1 cellular context compared by ENCODE assay signal in genomic region chr5:127072861-127073846, GRCh38.
A peak's percentile ranks its signal among the peaks of the same experiment; 100 is the strongest.
TF ChIP-seq lines count a peak whose summit lies in the region.

C5orf63 (minus strand) TSS chr5:127073502; CDS start chr5:127058995, 14,507 bp downstream.

TF ChIP-seq in HepG2, 621 proteins besides CTCF, POLR2A, EP300 and RAD21 (continued from another document and continues in another):
- TF ChIP-seq ZNF639 (CRISPR knock-in tag; conservative IDR thresholded peaks at IDR 0.05), result no peak
- TF ChIP-seq NFRKB (IDR thresholded peaks at IDR 0.05), result no peak
- 0 out of 2 replicates have a peak, but pooled peaks have one; percentile 56 for TF ChIP-seq IRX3 (CRISPR knock-in tag; IDR thresholded peaks at IDR 0.05; ENCODE audit: borderline replicate concordance, low read depth)
- peak; percentile 52; the same call in 1 of the 2 replicates for TF ChIP-seq ISL2 (CRISPR knock-in tag; IDR thresholded peaks at IDR 0.05)
- 0 out of 2 replicates have a peak, but pooled peaks have one; percentile 23 for TF ChIP-seq FOXA3 (CRISPR knock-in tag; IDR thresholded peaks at IDR 0.05)
- TF ChIP-seq ATF6 (CRISPR knock-in tag; conservative IDR thresholded peaks at IDR 0.05), result no peak
- no peak for TF ChIP-seq ZBTB3 (CRISPR knock-in tag; IDR thresholded peaks at IDR 0.05; ENCODE audit: borderline replicate concordance, low read depth)
- TF ChIP-seq ZNF318 (CRISPR knock-in tag; IDR thresholded peaks at IDR 0.05), result peak; percentile 95
- no peak for TF ChIP-seq SCMH1 (CRISPR knock-in tag; IDR thresholded peaks at IDR 0.05; ENCODE audit: borderline replicate concordance)
- TF ChIP-seq SMAD9 (CRISPR knock-in tag; IDR thresholded peaks at IDR 0.05), result no peak
- TF ChIP-seq ZNF383 (CRISPR knock-in tag; IDR thresholded peaks at IDR 0.05; ENCODE audit: borderline replicate concordance), result peak; percentile 73; the same call in 1 of the 2 replicates
- TF ChIP-seq HOXA7 (CRISPR knock-in tag; IDR thresholded peaks at IDR 0.05), result no peak
- TF ChIP-seq SMC3 (IDR thresholded peaks at IDR 0.05; ENCODE audit: low read length), result no peak
- peak; percentile 84; the same call in 1 of the 2 replicates for TF ChIP-seq ZNF784 (CRISPR knock-in tag; IDR thresholded peaks at IDR 0.05; ENCODE audit: borderline replicate concordance)
- TF ChIP-seq ZNF816 (CRISPR knock-in tag; IDR thresholded peaks at IDR 0.05; ENCODE audit: borderline replicate concordance), result peak; percentile 67; the same call in 1 of the 2 replicates
- no peak for TF ChIP-seq ZNF652 (CRISPR knock-in tag; IDR thresholded peaks at IDR 0.05; ENCODE audit: borderline replicate concordance, low read depth)
- TF ChIP-seq BCLAF1 (IDR thresholded peaks at IDR 0.05), result no peak
- TF ChIP-seq HOXD1 (CRISPR knock-in tag; IDR thresholded peaks at IDR 0.05), result no peak
- no peak for TF ChIP-seq ZSCAN30 (CRISPR knock-in tag; IDR thresholded peaks at IDR 0.05)
- peak; percentile 52; the same call in 1 of the 2 replicates for TF ChIP-seq GATA4 (IDR thresholded peaks at IDR 0.05; ENCODE audit: borderline replicate concordance, low read depth)
- no peak for TF ChIP-seq IKZF1 (IDR thresholded peaks at IDR 0.05)
- no peak for TF ChIP-seq ZNF549 (CRISPR knock-in tag; IDR thresholded peaks at IDR 0.05)
- TF ChIP-seq ZNF691 (CRISPR knock-in tag; IDR thresholded peaks at IDR 0.05; ENCODE audit: borderline replicate concordance, low read depth), result peak; percentile 64; the same call in 1 of the 2 replicates
- TF ChIP-seq PAWR (CRISPR knock-in tag; IDR thresholded peaks at IDR 0.05; ENCODE audit: borderline replicate concordance), result peak; percentile 60; the same call in 1 of the 2 replicates
- TF ChIP-seq SRY (CRISPR knock-in tag; IDR thresholded peaks at IDR 0.05), result peak; percentile 88
- TF ChIP-seq ZNF232 (CRISPR knock-in tag; IDR thresholded peaks at IDR 0.05; ENCODE audit: borderline replicate concordance), result peak; percentile 73; the same call in 1 of the 2 replicates
- TF ChIP-seq ZEB1 (IDR thresholded peaks at IDR 0.05; ENCODE audit: insufficient replicate concordance, low read depth), result peak; percentile 74
- 0 out of 2 replicates have a peak, but pooled peaks have one; percentile 60 for TF ChIP-seq TEF (CRISPR knock-in tag; IDR thresholded peaks at IDR 0.05)
- TF ChIP-seq SP1 (IDR thresholded peaks at IDR 0.05), result no peak
- TF ChIP-seq SP1 (CRISPR knock-in tag; IDR thresholded peaks at IDR 0.05), result no peak
- peak; percentile 34; the same call in 1 of the 2 replicates for TF ChIP-seq NAIF1 (CRISPR knock-in tag; IDR thresholded peaks at IDR 0.05; ENCODE audit: borderline replicate concordance)
- peak; percentile 53; the same call in 1 of the 2 replicates for TF ChIP-seq ZBTB4 (CRISPR knock-in tag; IDR thresholded peaks at IDR 0.05; ENCODE audit: borderline replicate concordance)
- TF ChIP-seq ZNF367 (CRISPR knock-in tag; IDR thresholded peaks at IDR 0.05; ENCODE audit: borderline replicate concordance), result no peak; the same call in 1 of the 2 replicates
